Comparison of ENCODE assay signal across 9 cellular contexts in the genomic region with DNA sequence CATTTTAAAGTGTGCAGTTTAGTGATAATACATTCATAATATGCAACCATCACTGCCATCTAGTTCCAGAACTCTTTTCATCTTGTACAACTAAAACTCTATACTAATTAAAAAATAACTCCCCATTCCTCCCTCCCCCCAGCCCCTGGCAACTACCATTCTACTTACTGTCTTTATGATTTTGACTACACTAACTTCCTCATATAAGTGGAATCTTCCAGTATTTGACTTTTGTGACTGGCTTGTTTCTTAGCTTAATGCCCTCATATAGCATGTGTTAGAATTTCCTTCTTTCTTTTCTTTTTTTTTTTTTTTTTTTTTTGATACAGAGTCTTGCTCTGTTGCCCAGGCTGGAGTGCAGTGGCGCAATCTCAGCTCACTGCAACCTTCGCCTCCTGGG. TPM values are rescaled to one million over a fixed set of nuclear protein-coding genes. Genes with fewer than 3 reads are reported as not detected.
DNase-seq lines count a peak whose midpoint lies in the region; ATAC-seq and TF ChIP-seq lines count a peak whose summit lies in the region.
"Had no signal": no experiment of that assay in that cellular context is flagged by ENCODE, and none has a peak within 500 bp of the region (broad histone marks: within the 10 kb centered on the region; RNA-seq: fewer than 3 reads in every experiment).

No MANE protein-coding gene starts in this region.

- H3K27me3 ChIP-seq in WERI-Rb-1 (ENCODE audit: insufficient read depth, low read depth, severe bottlenecking), result no peaks in the 10 kb centered on the region

- no peaks in the 10 kb centered on the region for H3K27me3 Mint-ChIP-seq in T-helper 17 cell
- no peaks in the 10 kb centered on the region for H3K27me3 Mint-ChIP-seq in memory B cell

- ATAC-seq in T-helper 17 cell (no peak), memory B cell (ENCODE audit: low read depth) (no peak), GM19023 (IDR thresholded peaks at IDR 0.05; ENCODE audit: unreplicated experiment) (no peak)

- H3K4me1 Mint-ChIP-seq in T-helper 17 cell (peaks cover 33% of the 10 kb centered on the region), memory B cell (peaks cover 20% of the 10 kb centered on the region)

- H3K4me3 Mint-ChIP-seq in T-helper 17 cell (no peak overlapping the region), memory B cell (peak overlapping the region; percentile 24)

- no peaks in the 10 kb centered on the region for H3K36me3 ChIP-seq in WERI-Rb-1

- H3K27ac ChIP-seq in C4-2B, result peak overlapping the region; percentile 98
- H3K27ac ChIP-seq in WERI-Rb-1, result no peak overlapping the region

- H3K9me3 ChIP-seq in T-helper 17 cell (ENCODE audit: control insufficient read depth, low read length, poor library complexity, severe bottlenecking) (no peaks in the 10 kb centered on the region), WERI-Rb-1 (ENCODE audit: severe bottlenecking) (no peaks in the 10 kb centered on the region)

- H3K36me3 Mint-ChIP-seq in T-helper 17 cell (ENCODE audit: low read depth) (no peaks in the 10 kb centered on the region), memory B cell (no peaks in the 10 kb centered on the region)

- TF ChIP-seq CTCF in C4-2B (conservative IDR thresholded peaks at IDR 0.05), result no peak
- no peak for TF ChIP-seq CTCF in GM20000 (IDR thresholded peaks at IDR 0.05; ENCODE audit: extremely low read depth, missing control alignments)
- TF ChIP-seq CTCF in WERI-Rb-1 (IDR thresholded peaks at IDR 0.05; ENCODE audit: low read depth, low read length), result no peak

- no peaks in the 10 kb centered on the region for H3K9me3 Mint-ChIP-seq in memory B cell

- peak overlapping the region; percentile 99 for H3K27ac Mint-ChIP-seq in T-helper 17 cell
- no peak overlapping the region for H3K27ac Mint-ChIP-seq in memory B cell

- no peak overlapping the region for H3K4me3 ChIP-seq in WERI-Rb-1 (ENCODE audit: low read depth, low read length)

- peak; percentile 12 for DNase-seq in GF-D8 (lab: John Stamatoyannopoulos, UW)
- DNase-seq in T-helper 17 cell, result no peak
- DNase-seq in memory B cell (ENCODE audit: low spot score in 2 of 2), result no peak
- DNase-seq in stimulated activated CD4-positive, alpha-beta T cell treated with anti-CD3 and anti-CD28 coated beads, Interleukin-4, amount 100 ng/mL, for 24 hours, result no peak
- DNase-seq in GM20000 (ENCODE audit: low spot score), result no peak
- DNase-seq in WERI-Rb-1, result no peak
- DNase-seq: NCI-H187 had no signal

RNA-seq across cellular contexts. Expression of a gene that starts 1.4 kb away (rescaled TPM):
- total RNA-seq in T-helper 17 cell, result 10 to 100 TPM; 24.8 to 28.3 TPM

RNA-seq across cellular contexts. Expression of a gene that starts 25.4 kb away (rescaled TPM):
- 10 to 100 TPM; 19.1 to 24.1 TPM for total RNA-seq in T-helper 17 cell
